8 cellular contexts compared by ENCODE assay signal in the genomic region with DNA sequence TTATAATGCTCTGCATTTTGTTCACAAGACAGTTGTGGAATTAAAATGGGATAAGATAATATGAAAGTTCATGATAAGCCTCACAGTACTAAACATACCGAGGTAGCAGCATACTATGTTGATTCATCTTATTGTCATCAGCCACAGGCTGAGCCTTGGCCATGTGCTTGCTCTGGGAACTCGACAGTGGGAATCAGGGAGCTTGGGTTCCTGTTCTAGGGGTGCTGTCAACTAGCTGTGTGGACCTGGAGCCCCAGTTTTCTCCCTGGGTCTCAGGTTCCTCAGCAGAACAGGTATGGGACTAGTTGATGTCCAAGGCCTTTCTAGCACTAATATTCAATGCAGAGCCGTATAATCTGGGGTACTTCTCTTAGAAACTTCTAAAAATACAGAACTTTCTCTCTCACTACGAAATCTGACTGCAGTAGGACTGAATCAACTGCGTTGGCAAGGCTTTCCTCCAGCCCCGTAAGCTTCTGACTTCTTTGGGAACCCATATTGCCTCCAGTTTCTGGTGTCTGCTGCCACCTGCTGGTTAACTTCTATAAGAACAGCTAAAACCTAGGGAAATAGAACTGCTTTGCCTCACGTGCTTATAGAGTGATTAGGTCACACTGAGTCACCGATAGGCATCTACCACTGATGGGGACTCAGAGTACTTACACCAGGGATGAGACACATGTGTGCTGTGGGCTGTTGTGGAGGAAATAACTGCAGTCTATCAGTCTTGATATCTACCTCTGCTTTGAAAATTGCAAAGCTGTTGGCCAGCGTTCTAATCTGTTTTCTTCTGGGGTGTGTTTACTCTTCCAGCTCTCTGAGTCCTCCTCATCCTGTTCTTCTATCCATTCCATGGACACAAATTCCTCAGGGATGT.
DNase-seq lines count a peak whose midpoint lies in the region; ATAC-seq and TF ChIP-seq lines count a peak whose summit lies in the region.

No MANE protein-coding gene starts in this region.

- peaks cover 0 to 68% of the 10 kb centered on the region in 2 donors for H3K36me3 ChIP-seq in adrenal gland (replicated peaks in 1 of 2)
- peaks cover 5% of the 10 kb centered on the region for H3K36me3 ChIP-seq in urinary bladder (ENCODE audit: insufficient read depth)

- WGBS in adrenal gland, 4 donors: 12 to 15% (median 14%) methylated on average over 8 to 9 of the region's 9 CpGs
- WGBS in urinary bladder: 12% methylated on average over 9 of the region's 9 CpGs

- POLR2A ChIA-PET in HEK293T (lab: Yijun Ruan, JAX): interaction anchor here (0.8 to 0.9 kb wide), 2 partner anchors 135 to 261 kb away, joined by 3 read pairs; partner anchors contain the start of gene TSEN15
- POLR2A ChIA-PET in T-cell (lab: Charles Lee): interaction anchor here in 1 of 2 donors (0.6 kb wide), 2 partner anchors 11 to 260 kb away, joined by 3 read pairs; no protein-coding TSS in a partner anchor

- H3K9me3 Mint-ChIP-seq in T-cell: no peaks in the 10 kb centered on the region

- no peaks in the 10 kb centered on the region for H3K27me3 Mint-ChIP-seq in T-cell

- no peaks in the 10 kb centered on the region for H3K9me3 ChIP-seq in adrenal gland (replicated peaks in 1 of 3)

- no peak for TF ChIP-seq POLR2A in adrenal gland (IDR thresholded peaks at IDR 0.05)

- H3K4me1 Mint-ChIP-seq in T-cell: peaks cover 11 to 13% (median 12%) of the 10 kb centered on the region in 3 donors

- H3K27me3 ChIP-seq in adrenal gland: no peaks in the 10 kb centered on the region

- H3K4me3 Mint-ChIP-seq in T-cell: no peak overlapping the region

- H3K27ac ChIP-seq in adrenal gland: peak overlapping the region in 4 of 5 donors; percentile 57 to 81 (median 70)
- H3K27ac ChIP-seq in urinary bladder (ENCODE audit: low read depth): peak overlapping the region; percentile 44

- peak; percentile 81 to 97 (median 94) for TF ChIP-seq CTCF in adrenal gland (IDR thresholded peaks at IDR 0.05)

- no peak overlapping the region for H3K4me3 ChIP-seq in adrenal gland
- no peak overlapping the region for H3K4me3 ChIP-seq in urinary bladder (ENCODE audit: low read depth, low read length)

- DNase-seq in Daoy (ENCODE audit: low read depth) (peak; percentile 92), HEK293T (ENCODE audit: extremely low spot score) (peak; percentile 82), NCI-H146 (lab: John Stamatoyannopoulos, UW) (peak; percentile 75), T-cell (peak; percentile 22 to 74 (median 56)), adrenal gland (peak; percentile 82 to 93 (median 88)), left cardiac atrium (peak; percentile 71), putamen (ENCODE audit: low spot score) (peak; percentile 92)

- peak overlapping the region; percentile 71 to 81 for H3K27ac Mint-ChIP-seq in T-cell

- CTCF ChIA-PET in HEK293T (lab: Yijun Ruan, JAX): interaction anchor here (0.6 to 3.0 kb wide), 15 partner anchors 8 to 776 kb away, joined by 3 to 36 read pairs (median 4); no protein-coding TSS in a partner anchor
- CTCF ChIA-PET in T-cell (lab: Charles Lee): interaction anchor here (0.5 to 5.7 kb wide), 40 partner anchors 8 to 1554 kb away, joined by 3 to 144 read pairs (median 4); partner anchors contain the start of genes APOBEC4 (in 2 of the 2) and TSEN15 (in 2 of the 2)

- ATAC-seq in T-cell (replicated peaks in 1 of 4) (peak; percentile 91 to 98 (median 97)), left cardiac atrium (peak; percentile 89 to 93)

- H3K4me1 ChIP-seq in adrenal gland (replicated peaks in 1 of 2): peaks cover 10 to 23% of the 10 kb centered on the region in 2 donors
- peaks cover 2% of the 10 kb centered on the region for H3K4me1 ChIP-seq in urinary bladder (ENCODE audit: insufficient read depth)

- H3K36me3 Mint-ChIP-seq in T-cell: peaks cover 15% of the 10 kb centered on the region

- intact Hi-C loops in adrenal gland (cut with DNase I): loop anchor here (2.0 to 5.0 kb wide), 2 partner anchors 259 to 261 kb away; no protein-coding TSS in a partner anchor
- intact Hi-C loops in left cardiac atrium (cut with DNase I): loop anchor here (2.0 to 10.0 kb wide), 3 partner anchors 111 to 264 kb away; partner anchors contain the start of genes APOBEC4 (in 1 of the 2) and RGL1 (in 1 of the 2)

TF ChIP-seq in HEK293T, 16 proteins besides CTCF, POLR2A, EP300 and RAD21:
- TF ChIP-seq CTBP1 (IDR thresholded peaks at IDR 0.05; ENCODE audit: borderline replicate concordance) (0 out of 2 replicates have a peak, but pooled peaks have one; percentile 37), NFRKB (IDR thresholded peaks at IDR 0.05) (no peak), BHLHE40 (IDR thresholded peaks at IDR 0.05; ENCODE audit: borderline replicate concordance) (peak; percentile 53; the same call in 1 of the 2 replicates)
